Comparison of ENCODE assay signal across 9 cellular contexts in genomic region chr14:44149597-44149996, GRCh38.
A peak's percentile ranks its signal among the peaks of the same experiment; 100 is the strongest.
DNase-seq lines count a peak whose midpoint lies in the region; ATAC-seq and TF ChIP-seq lines count a peak whose summit lies in the region.
"Had no signal": no experiment of that assay in that cellular context is flagged by ENCODE, and none has a peak within 500 bp of the region (broad histone marks: within the 10 kb centered on the region; RNA-seq: fewer than 3 reads in every experiment).

No MANE protein-coding gene starts in this region.

- no peak overlapping the region for H3K27ac ChIP-seq in OCI-LY7 (ENCODE audit: low read depth, low read length, poor library complexity, severe bottlenecking)
- no peak overlapping the region for H3K27ac ChIP-seq in CD8-positive, alpha-beta memory T cell (ENCODE audit: low read depth, low read length)
- H3K27ac ChIP-seq: SJSA1 had no signal

- no peaks in the 10 kb centered on the region for H3K79me2 ChIP-seq in OCI-LY7 (ENCODE audit: insufficient read depth, low read depth, low read length)

- H3K36me3 ChIP-seq in OCI-LY7 (ENCODE audit: insufficient read depth, low read length): no peaks in the 10 kb centered on the region
- no peaks in the 10 kb centered on the region for H3K36me3 ChIP-seq in CD8-positive, alpha-beta memory T cell (ENCODE audit: insufficient read depth, low read length)
- H3K36me3 ChIP-seq: SJSA1 had no signal

- no peaks in the 10 kb centered on the region for H3K9me3 ChIP-seq in OCI-LY7 (ENCODE audit: low read length)
- H3K9me3 ChIP-seq in CD8-positive, alpha-beta memory T cell (ENCODE audit: low read length): no peaks in the 10 kb centered on the region
- H3K9me3 ChIP-seq: SJSA1 had no signal

- peaks cover 3 to 10% (median 6%) of the 10 kb centered on the region in 5 donors for H3K9me3 Mint-ChIP-seq in CD8-positive, alpha-beta memory T cell

- TF ChIP-seq CTCF in OCI-LY7 (conservative IDR thresholded peaks at IDR 0.05; ENCODE audit: low read length): peak; percentile 69

- H3K4me2 ChIP-seq in OCI-LY7 (ENCODE audit: low read length): no peak overlapping the region

- no peak overlapping the region for H3K4me3 ChIP-seq in OCI-LY7 (ENCODE audit: low read depth, low read length, poor library complexity, severe bottlenecking)
- no peak overlapping the region for H3K4me3 ChIP-seq in CD8-positive, alpha-beta memory T cell (ENCODE audit: low read length)
- H3K4me3 ChIP-seq: SJSA1 had no signal

- no TSS peak for BruUV-seq in OCI-LY7 (replicated peaks; lab: Mats Ljungman, UMichigan)

- intact Hi-C loops in OCI-LY7 (cut with micrococcal nuclease; ENCODE audit: unreplicated experiment): no loop called here
- intact Hi-C loops in left ventricle myocardium superior (cut with micrococcal nuclease): no loop called here

- peak; percentile 48 for DNase-seq in DMS53 treated with DMSO at 0.1 percent for 48 hours (lab: John Stamatoyannopoulos, UW; ENCODE audit: unreplicated experiment)
- DNase-seq in HuH-7.5 (ENCODE audit: low spot score): peak; percentile 11
- DNase-seq in OCI-LY7 (ENCODE audit: low spot score): peak; percentile 4
- DNase-seq in iPS-NIHi11 (ENCODE audit: low spot score): peak; percentile 67
- no peak for DNase-seq in CD8-positive, alpha-beta memory T cell
- DNase-seq in left ventricle myocardium superior: no peak

- no peaks in the 10 kb centered on the region for H3K27me3 ChIP-seq in CD8-positive, alpha-beta memory T cell (ENCODE audit: insufficient read depth, low read length, poor library complexity, severe bottlenecking)
- H3K27me3 ChIP-seq: SJSA1 had no signal

- no peaks in the 10 kb centered on the region for H3K4me1 Mint-ChIP-seq in CD8-positive, alpha-beta memory T cell

- no peaks in the 10 kb centered on the region for H3K36me3 Mint-ChIP-seq in CD8-positive, alpha-beta memory T cell

- H3K27me3 Mint-ChIP-seq in CD8-positive, alpha-beta memory T cell: no peaks in the 10 kb centered on the region

- H4K20me1 ChIP-seq in OCI-LY7 (ENCODE audit: insufficient read depth, low read length): no peaks in the 10 kb centered on the region

- H2AFZ ChIP-seq in OCI-LY7 (ENCODE audit: low read length): no peak overlapping the region

- H3K9me2 ChIP-seq in OCI-LY7 (ENCODE audit: insufficient read depth, low read length): no peaks in the 10 kb centered on the region

- no peaks in the 10 kb centered on the region for H3K4me1 ChIP-seq in OCI-LY7 (ENCODE audit: insufficient read depth, low read length, poor library complexity, severe bottlenecking)
- no peaks in the 10 kb centered on the region for H3K4me1 ChIP-seq in CD8-positive, alpha-beta memory T cell (ENCODE audit: insufficient read depth, low read length)
- H3K4me1 ChIP-seq: SJSA1 had no signal

- H3K27ac Mint-ChIP-seq in CD8-positive, alpha-beta memory T cell: no peak overlapping the region

- POLR2A ChIA-PET in OCI-LY7 (lab: Charles Lee): no interaction called here
- POLR2A ChIA-PET in CD8-positive, alpha-beta memory T cell (lab: Charles Lee): no interaction called here

- CTCF ChIA-PET in OCI-LY7 (lab: Charles Lee; ENCODE audit: unreplicated experiment): no interaction called here
- CTCF ChIA-PET in CD8-positive, alpha-beta memory T cell (lab: Charles Lee): no interaction called here

- H3K4me3 Mint-ChIP-seq in CD8-positive, alpha-beta memory T cell: no peak overlapping the region

- ATAC-seq in left ventricle myocardium superior (no peak), HG03280 (IDR thresholded peaks at IDR 0.05; ENCODE audit: unreplicated experiment) (no peak), esophagus mucosa (no peak)

Comparison
In these comparisons a context has a peak if more than half of its experiments do, and no peak if none do; other contexts are left out.
1. DNase-seq: peak in DMS53 treated with DMSO at 0.1 percent for 48 hours (single experiment), HuH-7.5 (single experiment), OCI-LY7 (single experiment) and iPS-NIHi11 (single experiment); none in CD8-positive, alpha-beta memory T cell (0 of 5) and left ventricle myocardium superior (single experiment).